In the genomic region with DNA sequence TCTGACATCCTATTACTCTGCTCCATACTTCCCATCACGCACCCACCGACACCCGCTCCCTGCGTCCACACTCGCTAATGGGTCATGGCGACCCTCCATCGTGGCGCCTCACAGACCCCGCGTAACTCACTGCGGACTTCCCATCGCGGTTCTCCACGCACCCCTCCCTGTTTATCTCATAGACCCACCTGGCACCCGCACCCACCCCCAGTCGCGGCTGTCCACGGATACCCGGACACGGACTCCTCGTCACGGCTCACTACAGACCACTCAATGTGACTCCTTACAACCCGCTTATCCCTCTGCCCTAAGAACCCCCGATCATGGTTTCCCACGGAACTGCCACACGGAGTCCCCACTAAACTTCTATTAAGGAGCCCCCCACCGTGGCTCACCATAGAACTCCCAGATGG, we compare ENCODE assay signal across 8 cellular contexts. TPM values are rescaled to one million over a fixed set of nuclear protein-coding genes. Genes with fewer than 3 reads are reported as not detected.
DNase-seq lines count a peak whose midpoint lies in the region; ATAC-seq and TF ChIP-seq lines count a peak whose summit lies in the region.

No MANE protein-coding gene starts in this region.

- peak overlapping the region; percentile 92 for H3K4me3 Mint-ChIP-seq in central memory CD8-positive, alpha-beta T cell
- peak overlapping the region; percentile 97 for H3K4me3 Mint-ChIP-seq in memory B cell

- peak overlapping the region; percentile 62 for H2AFZ ChIP-seq in KMS-11 (ENCODE audit: low read depth)

- H3K9me3 ChIP-seq in upper lobe of right lung = no peaks in the 10 kb centered on the region

- TF ChIP-seq CTCF in C4-2B (conservative IDR thresholded peaks at IDR 0.05) (no peak), KMS-11 (conservative IDR thresholded peaks at IDR 0.05; ENCODE audit: low read depth, low read length) (no peak), upper lobe of right lung (IDR thresholded peaks at IDR 0.05) (no peak)

- peaks cover 35% of the 10 kb centered on the region for H3K4me1 Mint-ChIP-seq in central memory CD8-positive, alpha-beta T cell
- H3K4me1 Mint-ChIP-seq in memory B cell = peaks cover 22% of the 10 kb centered on the region

- H3K4me2 ChIP-seq in KMS-11 = peak overlapping the region; percentile 81

- peak overlapping the region; percentile 76 for H3K9ac ChIP-seq in KMS-11

- H3K79me2 ChIP-seq in KMS-11 (ENCODE audit: insufficient read depth, low read depth) = peaks cover 17% of the 10 kb centered on the region; the same call in 1 of the 2 replicates

- H4K20me1 ChIP-seq in KMS-11 (ENCODE audit: insufficient read depth) = no peaks in the 10 kb centered on the region

- H3K27me3 ChIP-seq in KMS-11 (ENCODE audit: insufficient read depth, low read depth) (no peaks in the 10 kb centered on the region), upper lobe of right lung (no peaks in the 10 kb centered on the region)

- no peak for DNase-seq in central memory CD8-positive, alpha-beta T cell (ENCODE audit: low spot score in 2 of 2)
- DNase-seq in memory B cell (ENCODE audit: low spot score in 2 of 2) (no peak), upper lobe of right lung (peak; percentile 70), NCI-H2107 treated with DMSO at 0.1 percent for 48 hours (lab: John Stamatoyannopoulos, UW; ENCODE audit: unreplicated experiment) (no peak)
- DNase-seq in activated CD4-positive, alpha-beta T cell treated with anti-CD3 and anti-CD28 coated beads for 48 hours = no peak

- H3K36me3 ChIP-seq in KMS-11 (ENCODE audit: insufficient read depth) (no peaks in the 10 kb centered on the region; the same call in 1 of the 2 replicates), upper lobe of right lung (peaks cover 21% of the 10 kb centered on the region)

- H3K9me3 Mint-ChIP-seq in central memory CD8-positive, alpha-beta T cell = no peaks in the 10 kb centered on the region
- H3K9me3 Mint-ChIP-seq in memory B cell = peaks cover 2% of the 10 kb centered on the region

- H3K4me3 ChIP-seq in KMS-11 (IDR thresholded peaks at IDR 0.05; ENCODE audit: insufficient read depth, low read depth, low read length) (no peak overlapping the region), upper lobe of right lung (peak overlapping the region; percentile 74)

- intact Hi-C loops in upper lobe of right lung (cut with DNase I) = no loop called here

- ATAC-seq in central memory CD8-positive, alpha-beta T cell (replicated peaks; ENCODE audit: extremely low read depth, poor library complexity, severe bottlenecking) = peak; percentile 1
- ATAC-seq in memory B cell (ENCODE audit: low read depth) = no peak
- no peak for ATAC-seq in upper lobe of right lung
- ATAC-seq in GM18520 (IDR thresholded peaks at IDR 0.05; ENCODE audit: unreplicated experiment) = no peak

- no peaks in the 10 kb centered on the region for H3K27me3 Mint-ChIP-seq in central memory CD8-positive, alpha-beta T cell
- no peaks in the 10 kb centered on the region for H3K27me3 Mint-ChIP-seq in memory B cell

- peak overlapping the region; percentile 93 for H3K27ac Mint-ChIP-seq in central memory CD8-positive, alpha-beta T cell (ENCODE audit: low read depth)
- peak overlapping the region; percentile 85 for H3K27ac Mint-ChIP-seq in memory B cell

- peaks cover 18% of the 10 kb centered on the region for H3K4me1 ChIP-seq in KMS-11 (ENCODE audit: low read depth, poor library complexity, severe bottlenecking)
- peaks cover 12% of the 10 kb centered on the region for H3K4me1 ChIP-seq in upper lobe of right lung

- H3K36me3 Mint-ChIP-seq in central memory CD8-positive, alpha-beta T cell (ENCODE audit: insufficient read depth) = peaks cover 21% of the 10 kb centered on the region
- H3K36me3 Mint-ChIP-seq in memory B cell = peaks cover 39% of the 10 kb centered on the region

- peak overlapping the region; percentile 76 for H3K27ac ChIP-seq in C4-2B
- peak overlapping the region; percentile 60; the same call in 1 of the 2 replicates for H3K27ac ChIP-seq in KMS-11
- H3K27ac ChIP-seq in upper lobe of right lung = peak overlapping the region; percentile 94

RNA-seq across cellular contexts. Expression of a gene that starts 0.5 kb away (rescaled TPM):
- 75.9 TPM for total RNA-seq in upper lobe of right lung

RNA-seq across cellular contexts. Expression of a gene that starts 5.7 kb away (rescaled TPM):
- 56.3 TPM for total RNA-seq in upper lobe of right lung

RNA-seq across cellular contexts. Expression of a gene that starts 20.7 kb away (rescaled TPM):
- not detected for total RNA-seq in upper lobe of right lung
